Comparison of ENCODE assay signal across 18 cellular contexts in genomic region chrX:122835886-122836285, GRCh38.
A peak's percentile ranks its signal among the peaks of the same experiment; 100 is the strongest.
DNase-seq lines count a peak whose midpoint lies in the region; ATAC-seq, FAIRE-seq and TF ChIP-seq lines count a peak whose summit lies in the region.
"Had no signal": no experiment of that assay in that cellular context is flagged by ENCODE, and none has a peak within 500 bp of the region (broad histone marks: within the 10 kb centered on the region; RNA-seq: fewer than 3 reads in every experiment).

No MANE protein-coding gene starts in this region.

- FAIRE-seq in bronchial epithelial cell (lab: Jason Lieb, UNC) = no peak
- FAIRE-seq: A204.1, GM12878, H1 had no signal

- in situ Hi-C loops in GM13976 (cut with MboI; ENCODE audit: low sequenced_read_pairs, unreplicated experiment) = no loop called here

- no peak for TF ChIP-seq CTCF in bronchial epithelial cell (IDR thresholded peaks at IDR 0.05; ENCODE audit: insufficient read depth, low read length, severe bottlenecking)
- no peak for TF ChIP-seq CTCF in GM13976 (IDR thresholded peaks at IDR 0.05; ENCODE audit: borderline replicate concordance, control extremely low read depth, extremely low read depth, insufficient read depth, missing control alignments)

- peak; percentile 2 for DNase-seq in EH (ENCODE audit: low read depth)
- peak; percentile 15 for DNase-seq in RPMI7951 (ENCODE audit: low read depth)
- peak; percentile 5 for DNase-seq in bronchial epithelial cell (ENCODE audit: low read depth)
- peak; percentile 1 for DNase-seq in iris pigment epithelial cell (ENCODE audit: low read depth)
- DNase-seq in SW 1271 (lab: John Stamatoyannopoulos, UW) = no peak
- DNase-seq in GM13976 (ENCODE audit: low spot score) = no peak
- DNase-seq: CD8-positive, alpha-beta T cell; COR-L47; DMS53; HFFc6; IMR-90; KBM-7 had no signal

- no peaks in the 10 kb centered on the region for H3K36me3 ChIP-seq in bronchial epithelial cell (ENCODE audit: control insufficient read depth, insufficient read depth, low read length)
- H3K36me3 ChIP-seq: HAP-1 had no signal

- ATAC-seq in HG02798 (IDR thresholded peaks at IDR 0.05; ENCODE audit: poor library complexity, unreplicated experiment) (no peak), HG03097 (IDR thresholded peaks at IDR 0.05; ENCODE audit: low FRiP score, unreplicated experiment) (no peak)
- ATAC-seq: CD8-positive, alpha-beta T cell; GM12878 had no signal

- no peaks in the 10 kb centered on the region for H3K27me3 ChIP-seq in bronchial epithelial cell (ENCODE audit: control insufficient read depth, insufficient read depth, low read length)

- H3K4me3 ChIP-seq in bronchial epithelial cell (ENCODE audit: low read depth, low read length) = no peak overlapping the region
- H3K4me3 ChIP-seq: GM12878, HAP-1 had no signal

Comparison
In these comparisons a context has a peak if more than half of its experiments do, and no peak if none do; other contexts are left out.
1. DNase-seq: peak in EH (single experiment), RPMI7951 (single experiment), bronchial epithelial cell (single experiment) and iris pigment epithelial cell (single experiment); none in SW 1271 (0 of 2) and GM13976 (single experiment).